Comparison of ENCODE assay signal across 8 cellular contexts in genomic region chr1:6489799-6490180, GRCh38. TPM values are rescaled to one million over a fixed set of nuclear protein-coding genes. Genes with fewer than 3 reads are reported as not detected.
A peak's percentile ranks its signal among the peaks of the same experiment; 100 is the strongest.
DNase-seq lines count a peak whose midpoint lies in the region; ATAC-seq and TF ChIP-seq lines count a peak whose summit lies in the region.

No MANE protein-coding gene starts in this region.

- peak; percentile 97 for TF ChIP-seq CTCF in GM10248 (IDR thresholded peaks at IDR 0.05; ENCODE audit: control extremely low read depth, extremely low read depth, low read depth, missing control alignments)

- H3K27me3 ChIP-seq in duodenal mucosa (ENCODE audit: control insufficient read depth in 1 of 2, insufficient read depth in 2 of 2, low read length in 2 of 2) = peaks cover 10 to 12% of the 10 kb centered on the region in 2 donors

- CTCF ChIA-PET in GM10248 (lab: Yijun Ruan, JAX) = interaction anchor here (0.7 to 9.6 kb wide), 16 partner anchors 10 to 272 kb away, joined by 3 to 123 read pairs (median 5); no protein-coding TSS in a partner anchor

- DNase-seq in GM10248 (ENCODE audit: extremely low spot score) (peak; percentile 93), NCI-H345 (lab: John Stamatoyannopoulos, UW) (peak; percentile 71), lung microvascular endothelial cell (ENCODE audit: low read depth in 2 of 2) (peak; percentile 78 to 83)
- DNase-seq in activated CD4-positive, alpha-beta T cell treated with anti-CD3 and anti-CD28 coated beads, Interleukin-2, amount 50 U/mL, for 1 hour = peak; percentile 75
- DNase-seq in stimulated activated CD8-positive, alpha-beta memory T cell treated with anti-CD3 and anti-CD28 coated beads, Interleukin-12 subunit alpha, Interleukin-12 subunit beta, amount 100 ng/mL, for 1 hour (ENCODE audit: low read depth) = peak; percentile 62

- H3K4me1 ChIP-seq in duodenal mucosa (ENCODE audit: control insufficient read depth in 1 of 2, insufficient read depth in 2 of 2, low read length in 2 of 2) = peaks cover 11 to 28% of the 10 kb centered on the region in 2 donors

- H3K27ac ChIP-seq in duodenal mucosa (ENCODE audit: low read depth, low read length) = no peak overlapping the region

- POLR2A ChIA-PET in GM10248 (lab: Yijun Ruan, JAX) = no interaction called here

- H3K9ac ChIP-seq in duodenal mucosa (ENCODE audit: low read depth in 1 of 2, low read length in 2 of 2) = peak overlapping the region; percentile 57 to 69

- H3K9me3 ChIP-seq in duodenal mucosa (ENCODE audit: control insufficient read depth in 1 of 2, low read length in 2 of 2) = no peaks in the 10 kb centered on the region

- peak overlapping the region; percentile 80 to 82 for H3K4me3 ChIP-seq in duodenal mucosa (ENCODE audit: low read depth in 1 of 2, low read length in 2 of 2)

- peak; percentile 56 for ATAC-seq in HG02798 (IDR thresholded peaks at IDR 0.05; ENCODE audit: poor library complexity, unreplicated experiment)
- no peak for ATAC-seq in HG03469 (IDR thresholded peaks at IDR 0.05; ENCODE audit: unreplicated experiment)

- H3K36me3 ChIP-seq in duodenal mucosa (ENCODE audit: control insufficient read depth in 1 of 2, insufficient read depth in 2 of 2, low read length in 2 of 2) = no peaks in the 10 kb centered on the region

RNA-seq across cellular contexts. Expression of gene PLEKHG5, which starts 1.7 kb away (rescaled TPM):
- 17.9 and 20.9 TPM in 2 replicates for total RNA-seq in lung microvascular endothelial cell

RNA-seq across cellular contexts. Expression of gene TNFRSF25, which starts 23.8 kb away (rescaled TPM):
- total RNA-seq in lung microvascular endothelial cell = 3.3 and 5.2 TPM in 2 replicates
